1 cellular context compared by ENCODE assay signal in the genomic region with DNA sequence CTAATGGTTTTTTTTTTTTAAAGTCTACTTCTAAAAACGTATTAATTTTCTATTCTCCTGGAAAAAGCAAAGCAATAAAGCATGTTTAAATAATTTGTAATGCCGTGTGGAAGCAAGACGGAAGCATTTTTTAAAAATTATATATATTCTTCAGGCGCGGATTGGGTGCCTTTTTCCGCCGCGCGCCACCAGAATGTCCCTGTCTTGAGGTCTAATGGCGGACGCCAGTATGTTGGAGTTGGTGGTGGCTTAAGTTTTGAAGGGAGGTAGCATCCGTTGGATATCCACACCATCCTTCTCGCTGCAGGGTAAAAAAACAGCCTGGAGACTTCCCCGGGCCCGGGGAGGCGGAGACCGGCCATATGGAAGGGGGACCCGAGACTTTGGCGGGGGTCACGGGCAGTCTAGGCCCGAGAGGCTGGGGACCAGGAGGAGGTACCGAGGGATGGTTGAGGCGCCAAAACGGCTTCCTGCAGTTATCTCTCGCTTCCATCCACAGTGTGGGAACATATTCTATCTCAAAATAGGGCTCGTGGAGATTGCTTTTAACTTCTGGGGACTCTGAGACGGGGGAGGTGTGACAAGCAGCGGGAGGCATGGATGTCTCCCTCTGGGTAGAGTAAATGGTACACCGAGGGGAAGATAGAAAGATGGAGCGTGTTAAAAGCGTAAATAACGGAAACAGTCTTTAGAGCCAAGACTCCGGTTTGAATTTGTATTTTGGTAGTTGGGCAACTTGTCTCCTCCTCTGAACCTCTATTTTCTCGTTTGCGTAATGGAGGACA.
TF ChIP-seq lines count a peak whose summit lies in the region.

Gene SF3B3, plus strand, starts transcription at position 196 of the 785 bp plus-strand sequence. CDS start 2,841 bp downstream, outside the sequence.

TF ChIP-seq in K562, 482 proteins besides CTCF, POLR2A, EP300 and RAD21 (continued from another document and continues in another):
- TF ChIP-seq, protein P1, sequence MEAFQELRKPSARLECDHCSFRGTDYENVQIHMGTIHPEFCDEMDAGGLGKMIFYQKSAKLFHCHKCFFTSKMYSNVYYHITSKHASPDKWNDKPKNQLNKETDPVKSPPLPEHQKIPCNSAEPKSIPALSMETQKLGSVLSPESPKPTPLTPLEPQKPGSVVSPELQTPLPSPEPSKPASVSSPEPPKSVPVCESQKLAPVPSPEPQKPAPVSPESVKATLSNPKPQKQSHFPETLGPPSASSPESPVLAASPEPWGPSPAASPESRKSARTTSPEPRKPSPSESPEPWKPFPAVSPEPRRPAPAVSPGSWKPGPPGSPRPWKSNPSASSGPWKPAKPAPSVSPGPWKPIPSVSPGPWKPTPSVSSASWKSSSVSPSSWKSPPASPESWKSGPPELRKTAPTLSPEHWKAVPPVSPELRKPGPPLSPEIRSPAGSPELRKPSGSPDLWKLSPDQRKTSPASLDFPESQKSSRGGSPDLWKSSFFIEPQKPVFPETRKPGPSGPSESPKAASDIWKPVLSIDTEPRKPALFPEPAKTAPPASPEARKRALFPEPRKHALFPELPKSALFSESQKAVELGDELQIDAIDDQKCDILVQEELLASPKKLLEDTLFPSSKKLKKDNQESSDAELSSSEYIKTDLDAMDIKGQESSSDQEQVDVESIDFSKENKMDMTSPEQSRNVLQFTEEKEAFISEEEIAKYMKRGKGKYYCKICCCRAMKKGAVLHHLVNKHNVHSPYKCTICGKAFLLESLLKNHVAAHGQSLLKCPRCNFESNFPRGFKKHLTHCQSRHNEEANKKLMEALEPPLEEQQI (IDR thresholded peaks at IDR 0.05): 0 out of 2 replicates have a peak, but pooled peaks have one; percentile 6
- TF ChIP-seq NFRKB (IDR thresholded peaks at IDR 0.05; ENCODE audit: low read depth) (peak; percentile 99), ZNF586 (CRISPR knock-in tag; conservative IDR thresholded peaks at IDR 0.05) (no peak), EP400 (IDR thresholded peaks at IDR 0.05) (peak; percentile 99), ZNF444 (CRISPR knock-in tag; IDR thresholded peaks at IDR 0.05) (no peak), ZNF583 (CRISPR knock-in tag; IDR thresholded peaks at IDR 0.05) (no peak), NFE2 (IDR thresholded peaks at IDR 0.05; ENCODE audit: low read depth) (peak; percentile 69), NEUROD1 (IDR thresholded peaks at IDR 0.05; ENCODE audit: borderline replicate concordance, low read depth, low read length, partially characterized antibody) (peak; percentile 75), ZFX (CRISPR knock-in tag; IDR thresholded peaks at IDR 0.05) (peak; percentile 99), ZNF76 (CRISPR knock-in tag; IDR thresholded peaks at IDR 0.05; ENCODE audit: borderline replicate concordance) (no peak), MYC (IDR thresholded peaks at IDR 0.05; ENCODE audit: low read depth, low read length) (peak; percentile 100), MYC (CRISPR knock-in tag; IDR thresholded peaks at IDR 0.05; ENCODE audit: borderline replicate concordance, low read depth) (peak; percentile 97), ZSCAN29 (IDR thresholded peaks at IDR 0.05) (peak; percentile 46; the same call in 1 of the 2 replicates), HNRNPL (IDR thresholded peaks at IDR 0.05; ENCODE audit: low read depth, low read length) (no peak), HINFP (tag; conservative IDR thresholded peaks at IDR 0.05; ENCODE audit: low read depth) (peak; percentile 32; the same call in 1 of the 2 replicates), ZNF175 (CRISPR knock-in tag; IDR thresholded peaks at IDR 0.05; ENCODE audit: low read depth) (no peak), ETV1 (tag; conservative IDR thresholded peaks at IDR 0.05; ENCODE audit: low read depth) (no peak), ZBTB40 (IDR thresholded peaks at IDR 0.05) (peak; percentile 73), ZBTB40 (CRISPR knock-in tag; IDR thresholded peaks at IDR 0.05) (no peak), ZZZ3 (IDR thresholded peaks at IDR 0.05) (peak; percentile 98)
- TF ChIP-seq, protein P2, sequence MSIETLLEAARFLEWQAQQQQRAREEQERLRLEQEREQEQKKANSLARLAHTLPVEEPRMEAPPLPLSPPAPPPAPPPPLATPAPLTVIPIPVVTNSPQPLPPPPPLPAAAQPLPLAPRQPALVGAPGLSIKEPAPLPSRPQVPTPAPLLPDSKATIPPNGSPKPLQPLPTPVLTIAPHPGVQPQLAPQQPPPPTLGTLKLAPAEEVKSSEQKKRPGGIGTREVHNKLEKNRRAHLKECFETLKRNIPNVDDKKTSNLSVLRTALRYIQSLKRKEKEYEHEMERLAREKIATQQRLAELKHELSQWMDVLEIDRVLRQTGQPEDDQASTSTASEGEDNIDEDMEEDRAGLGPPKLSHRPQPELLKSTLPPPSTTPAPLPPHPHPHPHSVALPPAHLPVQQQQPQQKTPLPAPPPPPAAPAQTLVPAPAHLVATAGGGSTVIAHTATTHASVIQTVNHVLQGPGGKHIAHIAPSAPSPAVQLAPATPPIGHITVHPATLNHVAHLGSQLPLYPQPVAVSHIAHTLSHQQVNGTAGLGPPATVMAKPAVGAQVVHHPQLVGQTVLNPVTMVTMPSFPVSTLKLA (conservative IDR thresholded peaks at IDR 0.05): peak; percentile 72 to 77
- TF ChIP-seq, protein P3, sequence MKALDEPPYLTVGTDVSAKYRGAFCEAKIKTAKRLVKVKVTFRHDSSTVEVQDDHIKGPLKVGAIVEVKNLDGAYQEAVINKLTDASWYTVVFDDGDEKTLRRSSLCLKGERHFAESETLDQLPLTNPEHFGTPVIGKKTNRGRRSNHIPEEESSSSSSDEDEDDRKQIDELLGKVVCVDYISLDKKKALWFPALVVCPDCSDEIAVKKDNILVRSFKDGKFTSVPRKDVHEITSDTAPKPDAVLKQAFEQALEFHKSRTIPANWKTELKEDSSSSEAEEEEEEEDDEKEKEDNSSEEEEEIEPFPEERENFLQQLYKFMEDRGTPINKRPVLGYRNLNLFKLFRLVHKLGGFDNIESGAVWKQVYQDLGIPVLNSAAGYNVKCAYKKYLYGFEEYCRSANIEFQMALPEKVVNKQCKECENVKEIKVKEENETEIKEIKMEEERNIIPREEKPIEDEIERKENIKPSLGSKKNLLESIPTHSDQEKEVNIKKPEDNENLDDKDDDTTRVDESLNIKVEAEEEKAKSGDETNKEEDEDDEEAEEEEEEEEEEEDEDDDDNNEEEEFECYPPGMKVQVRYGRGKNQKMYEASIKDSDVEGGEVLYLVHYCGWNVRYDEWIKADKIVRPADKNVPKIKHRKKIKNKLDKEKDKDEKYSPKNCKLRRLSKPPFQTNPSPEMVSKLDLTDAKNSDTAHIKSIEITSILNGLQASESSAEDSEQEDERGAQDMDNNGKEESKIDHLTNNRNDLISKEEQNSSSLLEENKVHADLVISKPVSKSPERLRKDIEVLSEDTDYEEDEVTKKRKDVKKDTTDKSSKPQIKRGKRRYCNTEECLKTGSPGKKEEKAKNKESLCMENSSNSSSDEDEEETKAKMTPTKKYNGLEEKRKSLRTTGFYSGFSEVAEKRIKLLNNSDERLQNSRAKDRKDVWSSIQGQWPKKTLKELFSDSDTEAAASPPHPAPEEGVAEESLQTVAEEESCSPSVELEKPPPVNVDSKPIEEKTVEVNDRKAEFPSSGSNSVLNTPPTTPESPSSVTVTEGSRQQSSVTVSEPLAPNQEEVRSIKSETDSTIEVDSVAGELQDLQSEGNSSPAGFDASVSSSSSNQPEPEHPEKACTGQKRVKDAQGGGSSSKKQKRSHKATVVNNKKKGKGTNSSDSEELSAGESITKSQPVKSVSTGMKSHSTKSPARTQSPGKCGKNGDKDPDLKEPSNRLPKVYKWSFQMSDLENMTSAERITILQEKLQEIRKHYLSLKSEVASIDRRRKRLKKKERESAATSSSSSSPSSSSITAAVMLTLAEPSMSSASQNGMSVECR (CRISPR knock-in tag; IDR thresholded peaks at IDR 0.05): peak; percentile 23; the same call in 1 of the 2 replicates
- TF ChIP-seq, protein P4, sequence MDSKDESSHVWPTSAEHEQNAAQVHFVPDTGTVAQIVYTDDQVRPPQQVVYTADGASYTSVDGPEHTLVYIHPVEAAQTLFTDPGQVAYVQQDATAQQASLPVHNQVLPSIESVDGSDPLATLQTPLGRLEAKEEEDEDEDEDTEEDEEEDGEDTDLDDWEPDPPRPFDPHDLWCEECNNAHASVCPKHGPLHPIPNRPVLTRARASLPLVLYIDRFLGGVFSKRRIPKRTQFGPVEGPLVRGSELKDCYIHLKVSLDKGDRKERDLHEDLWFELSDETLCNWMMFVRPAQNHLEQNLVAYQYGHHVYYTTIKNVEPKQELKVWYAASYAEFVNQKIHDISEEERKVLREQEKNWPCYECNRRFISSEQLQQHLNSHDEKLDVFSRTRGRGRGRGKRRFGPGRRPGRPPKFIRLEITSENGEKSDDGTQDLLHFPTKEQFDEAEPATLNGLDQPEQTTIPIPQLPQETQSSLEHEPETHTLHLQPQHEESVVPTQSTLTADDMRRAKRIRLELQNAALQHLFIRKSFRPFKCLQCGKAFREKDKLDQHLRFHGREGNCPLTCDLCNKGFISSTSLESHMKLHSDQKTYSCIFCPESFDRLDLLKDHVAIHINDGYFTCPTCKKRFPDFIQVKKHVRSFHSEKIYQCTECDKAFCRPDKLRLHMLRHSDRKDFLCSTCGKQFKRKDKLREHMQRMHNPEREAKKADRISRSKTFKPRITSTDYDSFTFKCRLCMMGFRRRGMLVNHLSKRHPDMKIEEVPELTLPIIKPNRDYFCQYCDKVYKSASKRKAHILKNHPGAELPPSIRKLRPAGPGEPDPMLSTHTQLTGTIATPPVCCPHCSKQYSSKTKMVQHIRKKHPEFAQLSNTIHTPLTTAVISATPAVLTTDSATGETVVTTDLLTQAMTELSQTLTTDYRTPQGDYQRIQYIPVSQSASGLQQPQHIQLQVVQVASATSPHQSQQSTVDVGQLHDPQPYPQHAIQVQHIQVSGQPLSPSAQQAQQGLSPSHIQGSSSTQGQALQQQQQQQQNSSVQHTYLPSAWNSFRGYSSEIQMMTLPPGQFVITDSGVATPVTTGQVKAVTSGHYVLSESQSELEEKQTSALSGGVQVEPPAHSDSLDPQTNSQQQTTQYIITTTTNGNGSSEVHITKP (IDR thresholded peaks at IDR 0.05; ENCODE audit: partially characterized antibody): peak; percentile 20
- TF ChIP-seq, protein P5, sequence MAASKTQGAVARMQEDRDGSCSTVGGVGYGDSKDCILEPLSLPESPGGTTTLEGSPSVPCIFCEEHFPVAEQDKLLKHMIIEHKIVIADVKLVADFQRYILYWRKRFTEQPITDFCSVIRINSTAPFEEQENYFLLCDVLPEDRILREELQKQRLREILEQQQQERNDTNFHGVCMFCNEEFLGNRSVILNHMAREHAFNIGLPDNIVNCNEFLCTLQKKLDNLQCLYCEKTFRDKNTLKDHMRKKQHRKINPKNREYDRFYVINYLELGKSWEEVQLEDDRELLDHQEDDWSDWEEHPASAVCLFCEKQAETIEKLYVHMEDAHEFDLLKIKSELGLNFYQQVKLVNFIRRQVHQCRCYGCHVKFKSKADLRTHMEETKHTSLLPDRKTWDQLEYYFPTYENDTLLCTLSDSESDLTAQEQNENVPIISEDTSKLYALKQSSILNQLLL (CRISPR knock-in tag; IDR thresholded peaks at IDR 0.05; ENCODE audit: borderline replicate concordance): no peak
